ENCODE assay signal across 8 cellular contexts in the genomic region with DNA sequence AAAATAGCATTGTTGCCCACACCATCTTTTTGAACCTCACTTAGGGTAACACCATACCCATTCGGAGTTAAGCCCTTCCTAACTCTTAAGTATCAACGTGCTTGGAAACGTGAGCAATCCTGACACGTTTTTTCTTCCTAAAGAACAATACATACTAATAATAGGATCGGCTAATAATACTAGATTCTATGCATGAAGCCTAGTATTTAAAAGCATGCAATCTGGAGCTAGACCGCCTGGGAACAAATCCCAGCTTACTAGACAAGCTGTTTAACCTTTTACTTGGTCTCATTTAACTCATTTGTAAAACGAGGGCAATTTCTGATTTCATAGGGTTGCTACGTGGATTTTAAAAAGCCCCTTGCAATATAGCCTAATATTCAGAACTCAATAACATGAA. TPM values are rescaled to one million over a fixed set of nuclear protein-coding genes. Genes with fewer than 3 reads are reported as not detected.
A peak's percentile ranks its signal among the peaks of the same experiment; 100 is the strongest.
DNase-seq lines count a peak whose midpoint lies in the region; FAIRE-seq and TF ChIP-seq lines count a peak whose summit lies in the region.

No MANE protein-coding gene starts in this region.

- H4K20me1 ChIP-seq in OCI-LY1 (ENCODE audit: insufficient read depth, low read length), result no peaks in the 10 kb centered on the region

- peaks cover 33% of the 10 kb centered on the region for H3K4me1 ChIP-seq in OCI-LY1 (ENCODE audit: insufficient read depth, low read length, severe bottlenecking)
- peaks cover 6% of the 10 kb centered on the region for H3K4me1 ChIP-seq in effector memory CD4-positive, alpha-beta T cell (ENCODE audit: control insufficient read depth, insufficient read depth, low read length, poor library complexity, severe bottlenecking)

- H3K27me3 ChIP-seq in OCI-LY1 (ENCODE audit: insufficient read depth, low read length), result no peaks in the 10 kb centered on the region
- no peaks in the 10 kb centered on the region for H3K27me3 ChIP-seq in effector memory CD4-positive, alpha-beta T cell (replicated peaks; ENCODE audit: control insufficient read depth, insufficient read depth, low read length, poor library complexity, severe bottlenecking)

- peak overlapping the region; percentile 86 for H3K27ac ChIP-seq in OCI-LY1 (ENCODE audit: low read depth, low read length, poor library complexity, severe bottlenecking)
- H3K27ac ChIP-seq in effector memory CD4-positive, alpha-beta T cell (ENCODE audit: insufficient read depth, low read length, poor library complexity, severe bottlenecking), result peak overlapping the region; percentile 92

- peaks cover 13% of the 10 kb centered on the region; the same call in 1 of the 2 replicates for H3K36me3 ChIP-seq in OCI-LY1 (ENCODE audit: insufficient read depth, low read length)
- no peaks in the 10 kb centered on the region for H3K36me3 ChIP-seq in effector memory CD4-positive, alpha-beta T cell (ENCODE audit: control insufficient read depth, insufficient read depth, low read length)

- H3K27me3 Mint-ChIP-seq in nephron (ENCODE audit: low read depth), result no peaks in the 10 kb centered on the region

- no peaks in the 10 kb centered on the region for H3K9me2 ChIP-seq in OCI-LY1 (ENCODE audit: low read depth, low read length)

- H3F3A ChIP-seq in OCI-LY1 (ENCODE audit: insufficient read depth, low read length), result no peaks in the 10 kb centered on the region

- peaks cover 34% of the 10 kb centered on the region for H3K79me2 ChIP-seq in OCI-LY1 (ENCODE audit: insufficient read depth, low read length)

- TF ChIP-seq CTCF in OCI-LY1 (IDR thresholded peaks at IDR 0.05; ENCODE audit: low read length) (no peak), nephron (IDR thresholded peaks at IDR 0.05; ENCODE audit: unreplicated experiment in 3 of 3) (no peak)

- no peaks in the 10 kb centered on the region for H3K9me3 Mint-ChIP-seq in nephron

- peak overlapping the region; percentile 100 for H3K27ac Mint-ChIP-seq in nephron

- no peak for TF ChIP-seq POLR2A in GM12891 (IDR thresholded peaks at IDR 0.05; ENCODE audit: low read depth, low read length)

- H3K36me3 Mint-ChIP-seq in nephron (ENCODE audit: low read depth), result peaks cover 4% of the 10 kb centered on the region

- DNase-seq in NCI-H1694 treated with DMSO at 0.1 percent for 48 hours (lab: John Stamatoyannopoulos, UW) (peak; percentile 38), NCI-H1694 (lab: John Stamatoyannopoulos, UW) (no peak), GM12891 (ENCODE audit: insufficient read length, low spot score) (no peak), AG08395 (ENCODE audit: low spot score) (no peak), HTR-8/SVneo (ENCODE audit: insufficient read length, low spot score) (no peak)
- no peak for DNase-seq in effector memory CD4-positive, alpha-beta T cell

- peak overlapping the region; percentile 85 for H3K4me3 ChIP-seq in OCI-LY1 (ENCODE audit: low read depth, low read length, poor library complexity, severe bottlenecking)
- H3K4me3 ChIP-seq in effector memory CD4-positive, alpha-beta T cell (ENCODE audit: insufficient read depth, low read depth, low read length, poor library complexity, severe bottlenecking), result peak overlapping the region; percentile 79

- peak overlapping the region; percentile 99 for H3K4me3 Mint-ChIP-seq in nephron

- peak overlapping the region; percentile 77 for H2AFZ ChIP-seq in OCI-LY1 (ENCODE audit: low read length)

- H3K9me3 ChIP-seq in OCI-LY1 (ENCODE audit: low read length), result no peaks in the 10 kb centered on the region
- H3K9me3 ChIP-seq in effector memory CD4-positive, alpha-beta T cell (ENCODE audit: control insufficient read depth, low read length), result no peaks in the 10 kb centered on the region

- H3K4me1 Mint-ChIP-seq in nephron, result peaks cover 55% of the 10 kb centered on the region

- FAIRE-seq in GM12891 (lab: Jason Lieb, UNC) (no peak), HTR-8/SVneo (lab: Jason Lieb, UNC) (no peak)

- peak overlapping the region; percentile 92 for H3K4me2 ChIP-seq in OCI-LY1 (ENCODE audit: low read length)

- H3K9ac ChIP-seq in OCI-LY1 (ENCODE audit: low read length), result peak overlapping the region; percentile 88

TF ChIP-seq in GM12891, 5 proteins besides CTCF, POLR2A, EP300 and RAD21:
- TF ChIP-seq POLR2AphosphoS5 (IDR thresholded peaks at IDR 0.05; ENCODE audit: low read depth, low read length) (no peak), SPI1 (IDR thresholded peaks at IDR 0.05; ENCODE audit: low read depth, low read length) (no peak), PAX5 (IDR thresholded peaks at IDR 0.05; ENCODE audit: insufficient read depth, low read length, severe bottlenecking) (no peak), TAF1 (IDR thresholded peaks at IDR 0.05; ENCODE audit: low read depth, low read length) (no peak), POU2F2 (IDR thresholded peaks at IDR 0.05; ENCODE audit: low read depth, low read length) (no peak)

RNA-seq across cellular contexts. Expression of a gene that starts 0.9 kb away (rescaled TPM):
- 20.2 TPM for polyA plus RNA-seq in GM12891 (2012; ENCODE audit: low read depth, missing spikeins)
